ENCODE assay signal across 8 cellular contexts in genomic region chr1:235073968-235074334, GRCh38. TPM values are rescaled to one million over a fixed set of nuclear protein-coding genes. Genes with fewer than 3 reads are reported as not detected.
DNase-seq lines count a peak whose midpoint lies in the region; ATAC-seq and TF ChIP-seq lines count a peak whose summit lies in the region.

No MANE protein-coding gene starts in this region.

- H3K4me1 ChIP-seq in rectal smooth muscle tissue (ENCODE audit: control insufficient read depth, insufficient read depth, low read length) (peaks cover 29% of the 10 kb centered on the region), HAP-1 (no peaks in the 10 kb centered on the region; the same call in 1 of the 2 replicates), Karpas-422 (ENCODE audit: low read length) (peaks cover 18% of the 10 kb centered on the region)

- DNase-seq in NCI-H2029 treated with DMSO at 0.1 percent for 48 hours (lab: John Stamatoyannopoulos, UW) (peak; percentile 67), HAP-1 (ENCODE audit: low spot score in 2 of 2) (no peak), Karpas-422 (no peak)

- H4K20me1 ChIP-seq in Karpas-422 (ENCODE audit: insufficient read depth, low read depth, low read length): no peaks in the 10 kb centered on the region

- no peaks in the 10 kb centered on the region for H3K79me2 ChIP-seq in Karpas-422 (ENCODE audit: low read length)

- H3K36me3 ChIP-seq in rectal smooth muscle tissue (ENCODE audit: control insufficient read depth, insufficient read depth, low read length) (no peaks in the 10 kb centered on the region), HAP-1 (replicated peaks) (no peaks in the 10 kb centered on the region), Karpas-422 (ENCODE audit: insufficient read depth, low read length) (no peaks in the 10 kb centered on the region)

- H3K9ac ChIP-seq in rectal smooth muscle tissue (ENCODE audit: low read length) (no peak overlapping the region), Karpas-422 (ENCODE audit: low read length) (no peak overlapping the region)

- H3K27ac ChIP-seq in rectal smooth muscle tissue (ENCODE audit: low read depth, low read length) (peak overlapping the region; percentile 80), Karpas-422 (ENCODE audit: low read length) (no peak overlapping the region)

- H2AFZ ChIP-seq in Karpas-422 (ENCODE audit: low read length): no peak overlapping the region

- ATAC-seq in GM18861 (IDR thresholded peaks at IDR 0.05; ENCODE audit: unreplicated experiment) (no peak), GM18858 (IDR thresholded peaks at IDR 0.05; ENCODE audit: unreplicated experiment) (no peak)

- H3K9me3 Mint-ChIP-seq in dendritic cell treated with granulocyte-macrophage colony-stimulating factor and Interleukin-4, amounts not matched to agents 40 ng/mL and 50 ng/mL, for 4 days: no peaks in the 10 kb centered on the region

- H3K9me2 ChIP-seq in Karpas-422 (replicated peaks; ENCODE audit: insufficient read depth, low read length): no peaks in the 10 kb centered on the region

- H3K27ac Mint-ChIP-seq in dendritic cell treated with granulocyte-macrophage colony-stimulating factor and Interleukin-4, amounts not matched to agents 40 ng/mL and 50 ng/mL, for 4 days: peak overlapping the region; percentile 58

- in situ Hi-C loops in HAP-1 (cut with MboI; ENCODE audit: low sequenced_read_pairs): no loop called here

- intact Hi-C loops in dendritic cell treated with granulocyte-macrophage colony-stimulating factor and Interleukin-4, amounts not matched to agents 40 ng/mL and 50 ng/mL, for 4 days (cut with micrococcal nuclease): no loop called here

- H3K27me3 ChIP-seq in rectal smooth muscle tissue (ENCODE audit: control insufficient read depth, insufficient read depth, low read length) (no peaks in the 10 kb centered on the region), HAP-1 (ENCODE audit: low read depth) (no peaks in the 10 kb centered on the region), Karpas-422 (ENCODE audit: low read length) (no peaks in the 10 kb centered on the region)

- H3K27me3 Mint-ChIP-seq in dendritic cell treated with granulocyte-macrophage colony-stimulating factor and Interleukin-4, amounts not matched to agents 40 ng/mL and 50 ng/mL, for 4 days: no peaks in the 10 kb centered on the region

- H3K4me3 Mint-ChIP-seq in dendritic cell treated with granulocyte-macrophage colony-stimulating factor and Interleukin-4, amounts not matched to agents 40 ng/mL and 50 ng/mL, for 4 days: no peak overlapping the region

- no peak overlapping the region for H3K4me2 ChIP-seq in Karpas-422 (ENCODE audit: low read depth, low read length, poor library complexity, severe bottlenecking)

- H3K9me3 ChIP-seq in HAP-1: no peaks in the 10 kb centered on the region
- H3K9me3 ChIP-seq in Karpas-422 (ENCODE audit: low read length): no peaks in the 10 kb centered on the region

- peaks cover 47% of the 10 kb centered on the region for H3K4me1 Mint-ChIP-seq in dendritic cell treated with granulocyte-macrophage colony-stimulating factor and Interleukin-4, amounts not matched to agents 40 ng/mL and 50 ng/mL, for 4 days (ENCODE audit: low read depth)

- no peaks in the 10 kb centered on the region for H3K36me3 Mint-ChIP-seq in dendritic cell treated with granulocyte-macrophage colony-stimulating factor and Interleukin-4, amounts not matched to agents 40 ng/mL and 50 ng/mL, for 4 days (ENCODE audit: low read depth)

- H3K4me3 ChIP-seq in rectal smooth muscle tissue (ENCODE audit: low read length) (no peak overlapping the region), HAP-1 (no peak overlapping the region), Karpas-422 (ENCODE audit: low read length) (no peak overlapping the region)

- TF ChIP-seq POLR2A in GM19193 (IDR thresholded peaks at IDR 0.05; ENCODE audit: extremely low read depth, insufficient read depth, insufficient read length): peak; percentile 33

RNA-seq across cellular contexts. Expression of gene TOMM20, which starts 54.7 kb away (rescaled TPM):
- 60.0 and 113 TPM in 2 replicates for total RNA-seq in Karpas-422 (2014; rRNA removed; shearing (Covaris generic); ENCODE audit: low replicate concordance)
